Comparison of ENCODE assay signal across 8 cellular contexts in genomic region chr4:109816082-109816442, GRCh38. TPM values are rescaled to one million over a fixed set of nuclear protein-coding genes. Genes with fewer than 3 reads are reported as not detected.
A peak's percentile ranks its signal among the peaks of the same experiment; 100 is the strongest.
DNase-seq lines count a peak whose midpoint lies in the region; ATAC-seq, FAIRE-seq and TF ChIP-seq lines count a peak whose summit lies in the region.

No MANE protein-coding gene starts in this region.

- intact Hi-C loops in HepG2 (cut with micrococcal nuclease; ENCODE audit: unreplicated experiment): loop anchor here (5.0 kb wide), 4 partner anchors 69 to 384 kb away; partner anchors contain the start of genes CASP6 and SEC24B

- no peak for FAIRE-seq in astrocyte (lab: Jason Lieb, UNC)
- FAIRE-seq in HepG2 (lab: Jason Lieb, UNC): no peak

- H3K79me2 ChIP-seq in astrocyte (ENCODE audit: insufficient read depth, low read length): peaks cover 55% of the 10 kb centered on the region
- peaks cover 31% of the 10 kb centered on the region for H3K79me2 ChIP-seq in HepG2 (ENCODE audit: insufficient read depth, low read length)

- ATAC-seq in SK-N-SH treated with all-trans-retinoic acid at 6 μM for 48 hours (peak; percentile 4; the same call in 2 of the 3 replicates), HepG2 (peak; percentile 2; the same call in 1 of the 3 replicates), GM21717 (IDR thresholded peaks at IDR 0.05; ENCODE audit: unreplicated experiment) (no peak)

- TF ChIP-seq CTCF in astrocyte (IDR thresholded peaks at IDR 0.05; ENCODE audit: insufficient read depth, low read depth, low read length) (no peak), HepG2 (CRISPR knock-in tag; IDR thresholded peaks at IDR 0.05) (no peak)

- H3K9me3 Mint-ChIP-seq in astrocyte (ENCODE audit: unreplicated experiment): no peaks in the 10 kb centered on the region

- TF ChIP-seq POLR2A in HepG2 (IDR thresholded peaks at IDR 0.05; ENCODE audit: insufficient read depth in 1 of 2, low read depth in 2 of 2, low read length in 2 of 2): no peak

- H3K27me3 ChIP-seq in astrocyte (ENCODE audit: insufficient read depth, low read length) (no peaks in the 10 kb centered on the region), HepG2 (ENCODE audit: control insufficient read depth in 1 of 2, insufficient read depth in 2 of 2, low read length in 2 of 2) (no peaks in the 10 kb centered on the region; a peak in 1 of 5 replicates)

- H3K4me3 ChIP-seq in astrocyte (ENCODE audit: insufficient read depth, low read depth, low read length) (peak overlapping the region; percentile 89), HepG2 (replicated peaks in 1 of 3; ENCODE audit: insufficient read depth in 1 of 3, low read depth in 2 of 3, low read length in 3 of 3) (peak overlapping the region; percentile 77 to 95 (median 84))

- H4K20me1 ChIP-seq in astrocyte (ENCODE audit: insufficient read depth, low read length): peaks cover 23% of the 10 kb centered on the region
- no peaks in the 10 kb centered on the region for H4K20me1 ChIP-seq in HepG2 (ENCODE audit: insufficient read depth, low read length)

- peaks cover 5% of the 10 kb centered on the region for H3K36me3 Mint-ChIP-seq in astrocyte (ENCODE audit: low read depth, unreplicated experiment)

- H3K9me3 ChIP-seq in astrocyte (ENCODE audit: insufficient read depth, low read depth, low read length): no peaks in the 10 kb centered on the region
- no peaks in the 10 kb centered on the region for H3K9me3 ChIP-seq in HepG2 (ENCODE audit: low read length)

- H2AFZ ChIP-seq in astrocyte (ENCODE audit: low read depth, low read length) (peak overlapping the region; percentile 94), HepG2 (ENCODE audit: low read length) (peak overlapping the region; percentile 95)

- H3K27me3 Mint-ChIP-seq in astrocyte (ENCODE audit: low read depth, unreplicated experiment): no peaks in the 10 kb centered on the region

- H3K4me3 Mint-ChIP-seq in astrocyte (ENCODE audit: unreplicated experiment): peak overlapping the region; percentile 99

- no peak for TF ChIP-seq RAD21 in HepG2 (CRISPR knock-in tag; IDR thresholded peaks at IDR 0.05)

- under 1% methylated on average over 18 of the region's 19 CpGs for WGBS in HepG2 (ENCODE audit: low lambda C conversion rate)

- TF ChIP-seq EP300 in HepG2 (IDR thresholded peaks at IDR 0.05; ENCODE audit: low read depth in 2 of 2, low read length in 2 of 2): no peak
- TF ChIP-seq EP300 in HepG2 (CRISPR knock-in tag; IDR thresholded peaks at IDR 0.05; ENCODE audit: borderline replicate concordance): no peak

- H3K36me3 ChIP-seq in astrocyte (ENCODE audit: insufficient read depth, low read length) (peaks cover 13% of the 10 kb centered on the region), HepG2 (replicated peaks in 1 of 2; ENCODE audit: control insufficient read depth in 1 of 2, insufficient read depth in 2 of 2, low read length in 2 of 2) (peaks cover 6 to 31% of the 10 kb centered on the region in 2 experiments; a peak in 4 of 5 replicates)

- POLR2A ChIA-PET in HepG2 (lab: Yijun Ruan, JAX): interaction anchor here (1.2 to 1.5 kb wide), 3 partner anchors 14 to 382 kb away, joined by 3 to 13 read pairs (median 7); partner anchors contain the start of genes CFI and SEC24B

- in situ Hi-C loops in HepG2 (cut with HindIII; ENCODE audit: extremely low pct_ligation_motif_present, low pct_unique_long_range_greater_than_20kb): loop anchor here (25.0 kb wide), 1 partner anchor 254 kb away; the partner anchor contains the start of gene MCUB

- H3K27ac Mint-ChIP-seq in astrocyte (ENCODE audit: unreplicated experiment): peak overlapping the region; percentile 96

- BruUV-seq in HepG2 (replicated peaks; lab: Mats Ljungman, UMichigan): no TSS peak

- peak; percentile 41 for DNase-seq in D341Med (ENCODE audit: low spot score)
- DNase-seq in astrocyte (ENCODE audit: low read depth): no peak
- no peak for DNase-seq in HepG2 (ENCODE audit: low spot score)
- DNase-seq in stimulated activated CD8-positive, alpha-beta memory T cell treated with anti-CD3 and anti-CD28 coated beads, Interleukin-12 subunit alpha, Interleukin-12 subunit beta, amount 100 ng/mL, for 1 hour (ENCODE audit: low read depth): peak; percentile 11
- no peak for DNase-seq in amniotic stem cell (lab: John Stamatoyannopoulos, UW)
- no peak for DNase-seq in NCI-H345 treated with DMSO at 0.1 percent for 48 hours (lab: John Stamatoyannopoulos, UW; ENCODE audit: unreplicated experiment)

- peaks cover 17% of the 10 kb centered on the region for H3K4me1 Mint-ChIP-seq in astrocyte (ENCODE audit: low read depth, unreplicated experiment)

- H3K27ac ChIP-seq in astrocyte (ENCODE audit: low read depth, low read length): peak overlapping the region; percentile 90
- H3K27ac ChIP-seq in HepG2 (ENCODE audit: extremely low read length, insufficient read depth, low read length): peak overlapping the region; percentile 91

- H3K4me2 ChIP-seq in astrocyte (ENCODE audit: low read length) (peak overlapping the region; percentile 94), HepG2 (ENCODE audit: low read depth, low read length) (peak overlapping the region; percentile 91)

- H3K4me1 ChIP-seq in astrocyte (ENCODE audit: insufficient read depth, low read length) (peaks cover 4% of the 10 kb centered on the region), HepG2 (ENCODE audit: insufficient read depth, low read length) (peaks cover 53% of the 10 kb centered on the region)

- H3K9ac ChIP-seq in astrocyte (ENCODE audit: low read length): peak overlapping the region; percentile 91
- peak overlapping the region; percentile 92 for H3K9ac ChIP-seq in HepG2 (ENCODE audit: insufficient read depth, low read depth, low read length)

- CTCF ChIA-PET in HepG2 (lab: Yijun Ruan, JAX; ENCODE audit: low intra/inter-chr PET ratio, low total read pairs): no interaction called here

RNA-seq across cellular contexts. Expression of gene GAR1, which starts 0.5 kb away (rescaled TPM):
- total RNA-seq in astrocyte (20.5 and 26.5 TPM in 2 replicates), HepG2 (2016; rRNA removed; fragmentation: Illumina TruSeq; extraction: Trizol) (11.3 and 16.4 TPM in 2 replicates)
- total RNA-seq in HepG2 (2016; cell fraction: cytosol; rRNA removed; fragmentation: Illumina TruSeq; extraction: Trizol; ENCODE audit: low read depth): 1.1 and 2.6 TPM in 2 replicates
- total RNA-seq in HepG2 (2016; cell fraction: insoluble cytoplasmic fraction; rRNA removed; fragmentation: Illumina TruSeq; extraction: Trizol): 11.7 and 14.3 TPM in 2 replicates
- 3.8 and 4.3 TPM in 2 replicates for total RNA-seq in HepG2 (2016; cell fraction: membrane; rRNA removed; fragmentation: Illumina TruSeq; extraction: Trizol)
- total RNA-seq in HepG2 (2016; cell fraction: nucleus; rRNA removed; fragmentation: Illumina TruSeq; extraction: Trizol): 10.3 and 11.5 TPM in 2 replicates
- polyA plus RNA-seq in HepG2 (2011; rRNA removed): 8.9 and 11.4 TPM in 2 replicates
- 5.9 and 7.5 TPM in 2 replicates for polyA plus RNA-seq in HepG2 (2011; cell fraction: cytosol; rRNA removed)
- polyA plus RNA-seq in HepG2 (2011; cell fraction: nucleus; rRNA removed): 2.8 and 3.6 TPM in 2 replicates
- polyA plus RNA-seq in HepG2 (2012): 25.3 and 28.4 TPM in 2 replicates
- polyA plus RNA-seq in HepG2 (2016; cell fraction: cytosol; fragmentation: Illumina TruSeq; extraction: Trizol; ENCODE audit: low read depth): 6.1 and 6.2 TPM in 2 replicates
- polyA plus RNA-seq in HepG2 (2016; cell fraction: insoluble cytoplasmic fraction; fragmentation: Illumina TruSeq; extraction: Trizol; ENCODE audit: low read depth): 52.4 and 53.0 TPM in 2 replicates
- polyA plus RNA-seq in HepG2 (2016; cell fraction: membrane; fragmentation: Illumina TruSeq; extraction: Trizol; ENCODE audit: low read depth): 9.3 and 11.2 TPM in 2 replicates
- 31.1 and 33.7 TPM in 2 replicates for polyA plus RNA-seq in HepG2 (2016; cell fraction: nucleus; fragmentation: Illumina TruSeq; extraction: Trizol; ENCODE audit: insufficient read depth, low read depth)
- polyA minus RNA-seq in HepG2 (2011; rRNA and poly(A)+ RNA removed; ENCODE audit: low replicate concordance): 0.24 and 1.1 TPM in 2 replicates
- 2.5 and 3.4 TPM in 2 replicates for polyA minus RNA-seq in HepG2 (2011; cell fraction: cytosol; rRNA and poly(A)+ RNA removed)
- 6.3 and 7.1 TPM in 2 replicates for polyA minus RNA-seq in HepG2 (2011; cell fraction: nucleus; rRNA and poly(A)+ RNA removed)

RNA-seq across cellular contexts. Expression of gene RRH, which starts 11.7 kb away (rescaled TPM):
- total RNA-seq in astrocyte (0.25 TPM in 1 of 2 replicates, not detected in the other), HepG2 (2016; rRNA removed; fragmentation: Illumina TruSeq; extraction: Trizol) (0.07 and 0.22 TPM in 2 replicates)
- not detected in 2 replicates for total RNA-seq in HepG2 (2016; cell fraction: cytosol; rRNA removed; fragmentation: Illumina TruSeq; extraction: Trizol; ENCODE audit: low read depth)
- total RNA-seq in HepG2 (2016; cell fraction: insoluble cytoplasmic fraction; rRNA removed; fragmentation: Illumina TruSeq; extraction: Trizol): 0.06 TPM in 1 of 2 replicates, not detected in the other
- 0.10 TPM in 1 of 2 replicates, not detected in the other for total RNA-seq in HepG2 (2016; cell fraction: membrane; rRNA removed; fragmentation: Illumina TruSeq; extraction: Trizol)
- total RNA-seq in HepG2 (2016; cell fraction: nucleus; rRNA removed; fragmentation: Illumina TruSeq; extraction: Trizol): not detected in 2 replicates
- polyA plus RNA-seq in HepG2 (2011; rRNA removed): 0.17 TPM in 1 of 2 replicates, not detected in the other
- not detected in 2 replicates for polyA plus RNA-seq in HepG2 (2011; cell fraction: cytosol; rRNA removed)
- 0.21 and 0.26 TPM in 2 replicates for polyA plus RNA-seq in HepG2 (2011; cell fraction: nucleus; rRNA removed)
- polyA plus RNA-seq in HepG2 (2012): 0.12 TPM in 1 of 2 replicates, not detected in the other
- not detected in 2 replicates for polyA plus RNA-seq in HepG2 (2016; cell fraction: cytosol; fragmentation: Illumina TruSeq; extraction: Trizol; ENCODE audit: low read depth)
- not detected in 2 replicates for polyA plus RNA-seq in HepG2 (2016; cell fraction: insoluble cytoplasmic fraction; fragmentation: Illumina TruSeq; extraction: Trizol; ENCODE audit: low read depth)
- polyA plus RNA-seq in HepG2 (2016; cell fraction: membrane; fragmentation: Illumina TruSeq; extraction: Trizol; ENCODE audit: low read depth): not detected in 2 replicates
- 0.55 TPM in 1 of 2 replicates, not detected in the other for polyA plus RNA-seq in HepG2 (2016; cell fraction: nucleus; fragmentation: Illumina TruSeq; extraction: Trizol; ENCODE audit: insufficient read depth, low read depth)
- polyA minus RNA-seq in HepG2 (2011; rRNA and poly(A)+ RNA removed; ENCODE audit: low replicate concordance): 0.26 TPM in 1 of 2 replicates, not detected in the other
- polyA minus RNA-seq in HepG2 (2011; cell fraction: cytosol; rRNA and poly(A)+ RNA removed): not detected in 2 replicates
- polyA minus RNA-seq in HepG2 (2011; cell fraction: nucleus; rRNA and poly(A)+ RNA removed): 0.25 and 0.39 TPM in 2 replicates

RNA-seq across cellular contexts. Expression of gene CFI, which starts 14.3 kb away (rescaled TPM):
- not detected in 2 replicates for total RNA-seq in astrocyte
- total RNA-seq in HepG2 (2016; rRNA removed; fragmentation: Illumina TruSeq; extraction: Trizol): 152 and 337 TPM in 2 replicates
- 15.8 and 21.4 TPM in 2 replicates for total RNA-seq in HepG2 (2016; cell fraction: cytosol; rRNA removed; fragmentation: Illumina TruSeq; extraction: Trizol; ENCODE audit: low read depth)
- 142 and 328 TPM in 2 replicates for total RNA-seq in HepG2 (2016; cell fraction: insoluble cytoplasmic fraction; rRNA removed; fragmentation: Illumina TruSeq; extraction: Trizol)
- 27.3 and 39.9 TPM in 2 replicates for total RNA-seq in HepG2 (2016; cell fraction: membrane; rRNA removed; fragmentation: Illumina TruSeq; extraction: Trizol)
- total RNA-seq in HepG2 (2016; cell fraction: nucleus; rRNA removed; fragmentation: Illumina TruSeq; extraction: Trizol): 355 and 402 TPM in 2 replicates
- 281 and 284 TPM in 2 replicates for polyA plus RNA-seq in HepG2 (2011; rRNA removed)
- 92.5 and 172 TPM in 2 replicates for polyA plus RNA-seq in HepG2 (2011; cell fraction: cytosol; rRNA removed)
- polyA plus RNA-seq in HepG2 (2011; cell fraction: nucleus; rRNA removed): 286 and 387 TPM in 2 replicates
- polyA plus RNA-seq in HepG2 (2012): 210 and 251 TPM in 2 replicates
- polyA plus RNA-seq in HepG2 (2016; cell fraction: cytosol; fragmentation: Illumina TruSeq; extraction: Trizol; ENCODE audit: low read depth): 15.3 and 18.6 TPM in 2 replicates
- 118 and 125 TPM in 2 replicates for polyA plus RNA-seq in HepG2 (2016; cell fraction: insoluble cytoplasmic fraction; fragmentation: Illumina TruSeq; extraction: Trizol; ENCODE audit: low read depth)
- polyA plus RNA-seq in HepG2 (2016; cell fraction: membrane; fragmentation: Illumina TruSeq; extraction: Trizol; ENCODE audit: low read depth): 19.9 and 24.7 TPM in 2 replicates
- 455 and 463 TPM in 2 replicates for polyA plus RNA-seq in HepG2 (2016; cell fraction: nucleus; fragmentation: Illumina TruSeq; extraction: Trizol; ENCODE audit: insufficient read depth, low read depth)
- 0.12 and 62.8 TPM in 2 replicates for polyA minus RNA-seq in HepG2 (2011; rRNA and poly(A)+ RNA removed; ENCODE audit: low replicate concordance)
- 96.0 and 152 TPM in 2 replicates for polyA minus RNA-seq in HepG2 (2011; cell fraction: cytosol; rRNA and poly(A)+ RNA removed)
- polyA minus RNA-seq in HepG2 (2011; cell fraction: nucleus; rRNA and poly(A)+ RNA removed): 417 and 536 TPM in 2 replicates

RNA-seq across cellular contexts. Expression of gene LRIT3, which starts 31.8 kb away (rescaled TPM):
- 0.11 TPM in 1 of 2 replicates, not detected in the other for total RNA-seq in astrocyte
- not detected in 2 replicates for total RNA-seq in HepG2 (2016; rRNA removed; fragmentation: Illumina TruSeq; extraction: Trizol)
- not detected in 2 replicates for total RNA-seq in HepG2 (2016; cell fraction: cytosol; rRNA removed; fragmentation: Illumina TruSeq; extraction: Trizol; ENCODE audit: low read depth)
- total RNA-seq in HepG2 (2016; cell fraction: insoluble cytoplasmic fraction; rRNA removed; fragmentation: Illumina TruSeq; extraction: Trizol): not detected in 2 replicates
- total RNA-seq in HepG2 (2016; cell fraction: membrane; rRNA removed; fragmentation: Illumina TruSeq; extraction: Trizol): not detected in 2 replicates
- total RNA-seq in HepG2 (2016; cell fraction: nucleus; rRNA removed; fragmentation: Illumina TruSeq; extraction: Trizol): 0.09 TPM in 1 of 2 replicates, not detected in the other
- polyA plus RNA-seq in HepG2 (2011; rRNA removed): 0.03 and 0.04 TPM in 2 replicates
- not detected in 2 replicates for polyA plus RNA-seq in HepG2 (2011; cell fraction: cytosol; rRNA removed)
- 0.10 TPM in 1 of 2 replicates, not detected in the other for polyA plus RNA-seq in HepG2 (2011; cell fraction: nucleus; rRNA removed)
- polyA plus RNA-seq in HepG2 (2012): 0.05 TPM in 1 of 2 replicates, not detected in the other
- polyA plus RNA-seq in HepG2 (2016; cell fraction: cytosol; fragmentation: Illumina TruSeq; extraction: Trizol; ENCODE audit: low read depth): not detected in 2 replicates
- not detected in 2 replicates for polyA plus RNA-seq in HepG2 (2016; cell fraction: insoluble cytoplasmic fraction; fragmentation: Illumina TruSeq; extraction: Trizol; ENCODE audit: low read depth)
- not detected in 2 replicates for polyA plus RNA-seq in HepG2 (2016; cell fraction: membrane; fragmentation: Illumina TruSeq; extraction: Trizol; ENCODE audit: low read depth)
- 0.12 and 0.19 TPM in 2 replicates for polyA plus RNA-seq in HepG2 (2016; cell fraction: nucleus; fragmentation: Illumina TruSeq; extraction: Trizol; ENCODE audit: insufficient read depth, low read depth)
- 0.07 and 0.14 TPM in 2 replicates for polyA minus RNA-seq in HepG2 (2011; rRNA and poly(A)+ RNA removed; ENCODE audit: low replicate concordance)
- not detected in 2 replicates for polyA minus RNA-seq in HepG2 (2011; cell fraction: cytosol; rRNA and poly(A)+ RNA removed)
- polyA minus RNA-seq in HepG2 (2011; cell fraction: nucleus; rRNA and poly(A)+ RNA removed): 0.13 TPM in 1 of 2 replicates, not detected in the other

Comparison
In these comparisons a context has a peak if more than half of its experiments do, and no peak if none do; other contexts are left out.
1. DNase-seq: peak in D341Med (single experiment) and stimulated activated CD8-positive, alpha-beta memory T cell treated with anti-CD3 and anti-CD28 coated beads, Interleukin-12 subunit alpha, Interleukin-12 subunit beta, amount 100 ng/mL, for 1 hour (single experiment); none in astrocyte (single experiment), HepG2 (single experiment), amniotic stem cell (single experiment) and NCI-H345 treated with DMSO at 0.1 percent for 48 hours (single experiment).
2. RNA of gene CFI, which starts 14.3 kb away (total RNA-seq): 15.8 to 402 TPM in HepG2; not detected in astrocyte; every median in the first group is over 10 times any median in the second.